ENCODE assay signal across 19 cellular contexts in the genomic region with DNA sequence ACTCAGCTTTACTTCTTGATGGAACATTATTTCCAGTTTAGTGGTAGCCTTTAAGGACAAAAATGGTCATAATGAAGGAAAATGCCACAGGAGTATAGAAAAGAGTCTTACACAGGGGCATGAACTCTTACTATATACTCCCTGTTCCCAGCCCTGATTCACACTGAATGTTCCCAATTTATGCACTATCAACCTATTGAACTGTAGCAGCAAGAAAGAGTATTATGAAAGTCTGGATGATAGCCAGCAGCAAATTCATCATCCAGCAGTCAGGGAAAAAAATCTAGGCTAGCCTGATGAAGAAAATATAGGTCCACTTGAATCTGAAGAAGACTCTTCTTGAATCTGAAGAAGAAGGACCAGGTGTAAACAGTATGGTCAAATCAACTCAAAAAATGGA.
"Had no signal": no experiment of that assay in that cellular context is flagged by ENCODE, and none has a peak within 500 bp of the region (broad histone marks: within the 10 kb centered on the region; RNA-seq: fewer than 3 reads in every experiment).

No MANE protein-coding gene starts in this region.

- H3K27me3 ChIP-seq: esophagus squamous epithelium, foreskin keratinocyte, sigmoid colon, upper lobe of right lung had no signal

- FAIRE-seq: kidney had no signal

- H3K4me1 Mint-ChIP-seq: activated CD4-positive, alpha-beta memory T cell treated with anti-CD3 and anti-CD28 coated beads, Interleukin-2, amount 10 ng/mL, durations not matched to agents 7 days and 5 days; activated naive CD4-positive, alpha-beta T cell treated with anti-CD3 and anti-CD28 coated beads, Interleukin-2, amount 10 ng/mL, durations not matched to agents 7 days and 5 days; nephron progenitor cell had no signal

- H3K27ac ChIP-seq: coronary artery, esophagus squamous epithelium, foreskin keratinocyte, lower lobe of right lung, parathyroid adenoma, sigmoid colon, upper lobe of right lung had no signal

- H3K36me3 Mint-ChIP-seq: activated naive CD4-positive, alpha-beta T cell treated with anti-CD3 and anti-CD28 coated beads, Interleukin-2, amount 10 ng/mL, durations not matched to agents 7 days and 5 days had no signal

- H3K36me3 ChIP-seq: esophagus squamous epithelium, lower lobe of right lung, sigmoid colon, upper lobe of right lung had no signal

- H3K27me3 Mint-ChIP-seq: activated CD4-positive, alpha-beta memory T cell treated with anti-CD3 and anti-CD28 coated beads, Interleukin-2, amount 10 ng/mL, durations not matched to agents 7 days and 5 days; activated naive CD4-positive, alpha-beta T cell treated with anti-CD3 and anti-CD28 coated beads, Interleukin-2, amount 10 ng/mL, durations not matched to agents 7 days and 5 days had no signal

- H3K4me1 ChIP-seq: esophagus squamous epithelium, foreskin keratinocyte, lower lobe of right lung, parathyroid adenoma, sigmoid colon, upper lobe of right lung had no signal

- H3K4me3 Mint-ChIP-seq: activated CD4-positive, alpha-beta memory T cell treated with anti-CD3 and anti-CD28 coated beads, Interleukin-2, amount 10 ng/mL, durations not matched to agents 7 days and 5 days; activated naive CD4-positive, alpha-beta T cell treated with anti-CD3 and anti-CD28 coated beads, Interleukin-2, amount 10 ng/mL, durations not matched to agents 7 days and 5 days; nephron progenitor cell had no signal

- H3K9me3 Mint-ChIP-seq: activated CD4-positive, alpha-beta memory T cell treated with anti-CD3 and anti-CD28 coated beads, Interleukin-2, amount 10 ng/mL, durations not matched to agents 7 days and 5 days had no signal

- H3K79me2 ChIP-seq: parathyroid adenoma had no signal

- H3K4me3 ChIP-seq: coronary artery, esophagus squamous epithelium, lower lobe of right lung, mucosa of descending colon, sigmoid colon, upper lobe of right lung had no signal

- H2AFZ ChIP-seq: parathyroid adenoma had no signal

- H3K9ac ChIP-seq: parathyroid adenoma had no signal

- DNase-seq: activated CD4-positive, alpha-beta memory T cell treated with anti-CD3 and anti-CD28 coated beads, Interleukin-2, amount 10 ng/mL, durations not matched to agents 7 days and 5 days; activated CD4-positive, alpha-beta T cell treated with anti-CD3 and anti-CD28 coated beads for 48 hours; activated effector memory CD4-positive, alpha-beta T cell treated with anti-CD3 and anti-CD28 coated beads, Interleukin-2, amount 50 U/mL, for 16 hours; activated naive CD4-positive, alpha-beta T cell treated with anti-CD3 and anti-CD28 coated beads, Interleukin-2, amount 10 ng/mL, durations not matched to agents 7 days and 5 days; anterior cingulate cortex; esophagus squamous epithelium; foreskin keratinocyte; kidney; lower lobe of right lung; mesendoderm; mucosa of descending colon; nephron progenitor cell; nucleus accumbens; sigmoid colon; stimulated activated CD4-positive, alpha-beta T cell treated with anti-CD3 and anti-CD28 coated beads, Interleukin-4, amount 100 ng/mL, for 24 hours; stimulated activated naive CD8-positive, alpha-beta T cell treated with anti-CD3 and anti-CD28 coated beads, Interleukin-15, Interleukin-2, amounts not matched to agents 100 U/mL and 50 U/mL, for 24 hours; upper lobe of right lung had no signal

- ATAC-seq: foreskin keratinocyte; lower lobe of right lung; mucosa of descending colon; stimulated activated naive CD8-positive, alpha-beta T cell treated with anti-CD3 and anti-CD28 coated beads, Interleukin-15, Interleukin-2, amounts not matched to agents 100 U/mL and 50 U/mL, for 24 hours; upper lobe of right lung had no signal

- H3K27ac Mint-ChIP-seq: activated CD4-positive, alpha-beta memory T cell treated with anti-CD3 and anti-CD28 coated beads, Interleukin-2, amount 10 ng/mL, durations not matched to agents 7 days and 5 days; activated naive CD4-positive, alpha-beta T cell treated with anti-CD3 and anti-CD28 coated beads, Interleukin-2, amount 10 ng/mL, durations not matched to agents 7 days and 5 days; nephron progenitor cell had no signal

- H3K9me3 ChIP-seq: esophagus squamous epithelium, lower lobe of right lung, upper lobe of right lung had no signal
